In genomic region chr2:189012373-189012772, GRCh38 we compare ENCODE assay signal across 14 cellular contexts. TPM values are rescaled to one million over a fixed set of nuclear protein-coding genes. Genes with fewer than 3 reads are reported as not detected.
A peak's percentile ranks its signal among the peaks of the same experiment; 100 is the strongest.
DNase-seq lines count a peak whose midpoint lies in the region; ATAC-seq and TF ChIP-seq lines count a peak whose summit lies in the region.
"Had no signal": no experiment of that assay in that cellular context is flagged by ENCODE, and none has a peak within 500 bp of the region (broad histone marks: within the 10 kb centered on the region; RNA-seq: fewer than 3 reads in every experiment).

No MANE protein-coding gene starts in this region.

- H3F3A ChIP-seq in GM23248 (ENCODE audit: insufficient read depth) = peaks cover 93% of the 10 kb centered on the region

- no peak for DNase-seq in GM23248
- no peak for DNase-seq in WTC11 (ENCODE audit: low spot score)
- DNase-seq in fibroblast of pulmonary artery (ENCODE audit: low read depth) = peak; percentile 14
- DNase-seq in NCI-H1417 treated with DMSO at 0.1 percent for 48 hours (lab: John Stamatoyannopoulos, UW) = no peak
- no peak for DNase-seq in foreskin fibroblast
- no peak for DNase-seq in T-helper 2 cell
- DNase-seq: 8988T; ACHN; CD4-positive, CD25-positive, alpha-beta regulatory T cell; DMS79 had no signal

- no peaks in the 10 kb centered on the region for H4K20me1 ChIP-seq in GM23248 (ENCODE audit: insufficient read depth)
- H4K20me1 ChIP-seq: BLaER1 treated with 17β-estradiol and CSF1 and Interleukin-3, amounts not matched to agents 10 nM and 100 nM had no signal

- H3K4me1 Mint-ChIP-seq in WTC11 = peaks cover 14% of the 10 kb centered on the region
- H3K4me1 Mint-ChIP-seq: CD4-positive, CD25-positive, alpha-beta regulatory T cell had no signal

- POLR2A ChIA-PET in WTC11 (lab: Charles Lee) = no interaction called here

- H3K27me3 ChIP-seq in GM23248 (replicated peaks; ENCODE audit: insufficient read depth) (no peaks in the 10 kb centered on the region), muscle layer of colon (ENCODE audit: control insufficient read depth in 1 of 2, insufficient read depth in 2 of 2, low read length in 2 of 2) (no peaks in the 10 kb centered on the region)
- H3K27me3 ChIP-seq: BLaER1 treated with 17β-estradiol and CSF1 and Interleukin-3, amounts not matched to agents 10 nM and 100 nM had no signal

- H3K27ac ChIP-seq in GM23248 = peak overlapping the region; percentile 36
- H3K27ac ChIP-seq in muscle layer of colon (ENCODE audit: low read depth, low read length) = peak overlapping the region; percentile 1
- H3K27ac ChIP-seq: BLaER1 treated with 17β-estradiol and CSF1 and Interleukin-3, amounts not matched to agents 10 nM and 100 nM had no signal

- no peak for ATAC-seq in WTC11
- ATAC-seq: GM12878, HCT116 had no signal

- H3K4me1 ChIP-seq in GM23248 (ENCODE audit: insufficient read depth) (peaks cover 39% of the 10 kb centered on the region), muscle layer of colon (ENCODE audit: insufficient read depth, low read length) (peaks cover 14% of the 10 kb centered on the region)
- H3K4me1 ChIP-seq: BLaER1 treated with 17β-estradiol and CSF1 and Interleukin-3, amounts not matched to agents 10 nM and 100 nM had no signal

- 0 out of 2 replicates have a peak overlapping the region, but pooled peaks have one; percentile 3 for H3K4me3 ChIP-seq in GM23248
- H3K4me3 ChIP-seq in fibroblast of pulmonary artery (replicated peaks; ENCODE audit: low read depth, low read length) = no peak overlapping the region
- H3K4me3 ChIP-seq in muscle layer of colon (ENCODE audit: low read depth in 1 of 2, low read length in 2 of 2) = no peak overlapping the region
- H3K4me3 ChIP-seq in foreskin fibroblast (ENCODE audit: low read depth in 1 of 2, low read length in 2 of 2) = no peak overlapping the region
- H3K4me3 ChIP-seq: BLaER1 treated with 17β-estradiol and CSF1 and Interleukin-3, amounts not matched to agents 10 nM and 100 nM; GM12878 had no signal

- H3K9ac ChIP-seq in GM23248 (no peak overlapping the region), muscle layer of colon (ENCODE audit: low read length) (no peak overlapping the region)
- H3K9ac ChIP-seq: BLaER1 treated with 17β-estradiol and CSF1 and Interleukin-3, amounts not matched to agents 10 nM and 100 nM had no signal

- no peaks in the 10 kb centered on the region for H3K36me3 Mint-ChIP-seq in WTC11
- H3K36me3 Mint-ChIP-seq: CD4-positive, CD25-positive, alpha-beta regulatory T cell had no signal

- no peaks in the 10 kb centered on the region for H3K9me3 ChIP-seq in GM23248 (ENCODE audit: low read depth)
- no peaks in the 10 kb centered on the region for H3K9me3 ChIP-seq in muscle layer of colon (ENCODE audit: low read length)
- H3K9me3 ChIP-seq: BLaER1 treated with 17β-estradiol and CSF1 and Interleukin-3, amounts not matched to agents 10 nM and 100 nM had no signal

- WGBS in GM23248 (ENCODE audit: low coverage in 1 of 2, low lambda C conversion rate in 2 of 2, missing lambda C conversion rate in 2 of 2), 2 experiments = 65 to 66% methylated on average over 1 of the region's 1 CpG

- no peaks in the 10 kb centered on the region for H3K9me3 Mint-ChIP-seq in WTC11
- H3K9me3 Mint-ChIP-seq: CD4-positive, CD25-positive, alpha-beta regulatory T cell had no signal

- H3K4me2 ChIP-seq in GM23248 (ENCODE audit: unreplicated experiment) = peak overlapping the region; percentile 16
- H3K4me2 ChIP-seq: BLaER1 treated with 17β-estradiol and CSF1 and Interleukin-3, amounts not matched to agents 10 nM and 100 nM had no signal

- H3K79me2 ChIP-seq in GM23248 (ENCODE audit: insufficient read depth) = no peaks in the 10 kb centered on the region; the same call in 1 of the 2 replicates

- CTCF ChIA-PET in WTC11 (lab: Charles Lee) = no interaction called here

- H3K36me3 ChIP-seq in GM23248 (ENCODE audit: low read depth) (peaks cover 56% of the 10 kb centered on the region), muscle layer of colon (ENCODE audit: insufficient read depth, low read length) (peaks cover 41% of the 10 kb centered on the region)
- H3K36me3 ChIP-seq: BLaER1 treated with 17β-estradiol and CSF1 and Interleukin-3, amounts not matched to agents 10 nM and 100 nM had no signal

- H3K4me3 Mint-ChIP-seq in WTC11 = no peak overlapping the region
- H3K4me3 Mint-ChIP-seq: CD4-positive, CD25-positive, alpha-beta regulatory T cell had no signal

- no peaks in the 10 kb centered on the region for H3K9me2 ChIP-seq in GM23248 (ENCODE audit: insufficient read depth)

- H3K27ac Mint-ChIP-seq in WTC11 = no peak overlapping the region
- H3K27ac Mint-ChIP-seq: CD4-positive, CD25-positive, alpha-beta regulatory T cell had no signal

- H2AFZ ChIP-seq in GM23248 = no peak overlapping the region

- in situ Hi-C loops in GM23248 (cut with MboI) = no loop called here

- TF ChIP-seq CTCF in WTC11 (IDR thresholded peaks at IDR 0.05) (no peak), fibroblast of pulmonary artery (IDR thresholded peaks at IDR 0.05; ENCODE audit: low read length, missing control alignments) (no peak), foreskin fibroblast (IDR thresholded peaks at IDR 0.05; ENCODE audit: low read depth, low read length) (no peak)

- H3K27me3 Mint-ChIP-seq in WTC11 (ENCODE audit: low read depth) = no peaks in the 10 kb centered on the region
- H3K27me3 Mint-ChIP-seq: CD4-positive, CD25-positive, alpha-beta regulatory T cell had no signal

TF ChIP-seq in WTC11, 78 proteins besides CTCF, POLR2A, EP300 and RAD21:
- no peak for TF ChIP-seq TEAD4 (CRISPR knock-in tag; IDR thresholded peaks at IDR 0.05)
- TF ChIP-seq CDX4 (CRISPR knock-in tag; IDR thresholded peaks at IDR 0.05; ENCODE audit: borderline replicate concordance) = 0 out of 2 replicates have a peak, but pooled peaks have one; percentile 70
- TF ChIP-seq ELF4 (CRISPR knock-in tag; IDR thresholded peaks at IDR 0.05; ENCODE audit: low read depth) = no peak
- TF ChIP-seq ZNF317 (CRISPR knock-in tag; IDR thresholded peaks at IDR 0.05; ENCODE audit: borderline replicate concordance, low read depth) = no peak

RNA-seq across cellular contexts. Expression of gene COL3A1, which starts 38.2 kb away (rescaled TPM):
- 2,141 and 2,153 TPM in 2 replicates for total RNA-seq in GM23248 (2014; rRNA removed; shearing (Covaris generic))
- 977 and 987 TPM in 2 replicates for polyA plus RNA-seq in GM23248 (2016; fragmentation: Nextera tagmentation; extraction: Ambion mirVana)
- 0.61 to 2.1 TPM (median 0.76 TPM) in 3 replicates for total RNA-seq in WTC11 (2021)
- total RNA-seq: CD4-positive, CD25-positive, alpha-beta regulatory T cell had no signal
- polyA plus RNA-seq: CD4-positive, CD25-positive, alpha-beta regulatory T cell had no signal

Comparison
In these comparisons a context has a peak if more than half of its experiments do, and no peak if none do; other contexts are left out.
1. RNA of gene COL3A1, which starts 38.2 kb away (total RNA-seq): 2,141 to 2,153 TPM in GM23248; 0.61 to 2.1 TPM in WTC11; every median in the first group is over 100 times any median in the second.